Comparison of ENCODE assay signal across 31 cellular contexts in genomic region chr6:145250436-145250835, GRCh38.
"Had no signal": no experiment of that assay in that cellular context is flagged by ENCODE, and none has a peak within 500 bp of the region (broad histone marks: within the 10 kb centered on the region; RNA-seq: fewer than 3 reads in every experiment).

No MANE protein-coding gene starts in this region.

- H3K27me3 ChIP-seq: ascending aorta, cardiac muscle cell had no signal

- H3K27ac ChIP-seq: ascending aorta, cardiac muscle cell, WERI-Rb-1 had no signal

- DNase-seq: activated CD4-positive, alpha-beta memory T cell treated with anti-CD3 and anti-CD28 coated beads, Interleukin-2, amount 10 ng/mL, durations not matched to agents 7 days and 5 days; activated CD4-positive, alpha-beta T cell treated with anti-CD3 and anti-CD28 coated beads for 1 hour; activated CD4-positive, alpha-beta T cell treated with anti-CD3 and anti-CD28 coated beads for 36 hours; activated CD4-positive, alpha-beta T cell treated with anti-CD3 and anti-CD28 coated beads for 48 hours; activated CD4-positive, alpha-beta T cell treated with anti-CD3 and anti-CD28 coated beads, Interleukin-2, amount 10 ng/mL, durations not matched to agents 7 days and 5 days; activated CD4-positive, alpha-beta T cell treated with anti-CD3 and anti-CD28 coated beads, Interleukin-2, amount 50 U/mL, for 48 hours; activated CD4-positive, CD25-positive, alpha-beta regulatory T cell; activated CD8-positive, alpha-beta memory T cell treated with anti-CD3 and anti-CD28 coated beads for 24 hours; activated CD8-positive, alpha-beta memory T cell treated with anti-CD3 and anti-CD28 coated beads, Interleukin-2, amount 10 ng/mL, durations not matched to agents 7 days and 5 days; activated CD8-positive, alpha-beta memory T cell treated with anti-CD3 and anti-CD28 coated beads, Interleukin-2, amount 50 U/mL, for 48 hours; activated CD8-positive, alpha-beta T cell treated with anti-CD3 and anti-CD28 coated beads, Interleukin-2, amount 10 ng/mL, durations not matched to agents 7 days and 5 days; activated effector memory CD4-positive, alpha-beta T cell treated with Interleukin-2 at 50 U/mL for 16 hours; activated gamma-delta T cell; activated naive CD4-positive, alpha-beta T cell treated with anti-CD3 and anti-CD28 coated beads, Interleukin-2, amount 10 ng/mL, durations not matched to agents 7 days and 5 days; activated naive CD4-positive, alpha-beta T cell treated with Interleukin-2 at 50 U/mL for 16 hours; activated naive CD8-positive, alpha-beta T cell treated with anti-CD3 and anti-CD28 coated beads, Interleukin-2, amount 10 ng/mL, durations not matched to agents 7 days and 5 days; activated naive CD8-positive, alpha-beta T cell treated with anti-CD3 and anti-CD28 coated beads, Interleukin-2, amount 50 U/mL, for 24 hours; activated T-cell treated with anti-CD3 and anti-CD28 coated beads, Interleukin-2, amount 50 U/mL, for 24 hours; activated T-cell treated with anti-CD3 and anti-CD28 coated beads, Interleukin-2, amount 50 U/mL, for 48 hours; amygdala; anterior cingulate cortex; caudate nucleus; cerebellar nuclear complex; T-helper 1 cell; T-helper 2 cell; T-helper 9 cell; WERI-Rb-1 had no signal

- H3K4me3 ChIP-seq: ascending aorta, cardiac muscle cell had no signal

- H3K9me3 ChIP-seq: ascending aorta had no signal

- H3K36me3 ChIP-seq: ascending aorta, cardiac muscle cell, WERI-Rb-1 had no signal

- H3K4me1 ChIP-seq: ascending aorta had no signal

- ATAC-seq: activated CD4-positive, alpha-beta T cell treated with anti-CD3 and anti-CD28 coated beads for 36 hours; activated CD4-positive, CD25-positive, alpha-beta regulatory T cell treated with anti-CD3 and anti-CD28 coated beads, Interleukin-2, amount 50 U/mL, for 24 hours; activated CD8-positive, alpha-beta memory T cell treated with anti-CD3 and anti-CD28 coated beads, Interleukin-2, amount 10 ng/mL, durations not matched to agents 7 days and 5 days; activated CD8-positive, alpha-beta T cell treated with anti-CD3 and anti-CD28 coated beads, Interleukin-2, amount 10 ng/mL, durations not matched to agents 7 days and 5 days; activated naive CD8-positive, alpha-beta T cell treated with anti-CD3 and anti-CD28 coated beads, Interleukin-2, amount 50 U/mL, for 24 hours; WTC11 had no signal
